Comparison of ENCODE assay signal across 8 cellular contexts in the genomic region with DNA sequence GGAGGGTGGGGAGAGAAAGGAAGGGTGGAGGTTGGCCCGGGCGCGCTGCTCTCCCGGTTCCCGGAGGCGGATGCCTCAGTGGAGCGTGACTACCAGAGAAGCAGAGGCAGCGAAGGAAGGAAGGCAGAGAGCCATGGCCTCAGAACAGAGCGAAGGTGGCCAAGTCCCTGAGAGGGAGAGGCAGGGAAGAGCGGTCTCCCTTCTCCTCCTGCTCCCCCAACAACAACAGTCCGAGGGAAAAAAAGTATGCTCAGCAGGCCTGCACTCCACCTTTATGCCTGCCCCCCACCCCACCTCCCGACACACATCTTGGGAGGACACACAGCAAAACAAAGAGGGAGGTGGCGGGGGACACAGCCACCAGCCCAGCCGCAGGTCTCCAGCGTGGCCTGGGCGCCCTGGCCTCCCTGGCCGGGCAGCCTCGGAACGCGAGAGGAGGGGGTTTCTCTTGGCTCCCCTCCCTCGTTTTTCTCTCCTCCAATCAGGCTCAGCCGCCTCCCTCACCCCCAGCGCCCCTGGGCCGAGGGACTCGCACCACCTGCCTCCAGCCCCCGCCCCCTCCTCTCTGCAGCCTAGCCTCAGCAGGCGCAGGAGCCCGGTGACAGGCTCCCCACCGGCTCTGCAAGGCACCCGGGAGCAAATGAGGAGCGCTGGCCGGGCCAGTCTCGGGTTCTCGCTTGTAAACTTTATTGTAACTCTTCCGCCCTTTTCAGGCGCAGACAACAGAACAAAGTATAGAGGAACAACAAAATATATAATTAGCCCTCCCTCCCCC. TPM values are rescaled to one million over a fixed set of nuclear protein-coding genes. Genes with fewer than 3 reads are reported as not detected.
DNase-seq lines count a peak whose midpoint lies in the region; ATAC-seq and TF ChIP-seq lines count a peak whose summit lies in the region.

No MANE protein-coding gene starts in this region.

- peak; percentile 29 to 45 for ATAC-seq in activated T-cell treated with anti-CD3 and anti-CD28 coated beads, Interleukin-2, amount 50 U/mL, for 72 hours (replicated peaks in 1 of 2)
- ATAC-seq in HG03097 (IDR thresholded peaks at IDR 0.05; ENCODE audit: low FRiP score, unreplicated experiment) (no peak), HG03571 (IDR thresholded peaks at IDR 0.05; ENCODE audit: unreplicated experiment) (no peak)

- no peaks in the 10 kb centered on the region for H3K9me2 ChIP-seq in OCI-LY7 (ENCODE audit: insufficient read depth, low read length)

- H3K36me3 ChIP-seq in OCI-LY7 (ENCODE audit: insufficient read depth, low read length) (no peaks in the 10 kb centered on the region), tibial nerve (no peaks in the 10 kb centered on the region)

- DNase-seq in activated T-cell treated with anti-CD3 and anti-CD28 coated beads, Interleukin-2, amount 50 U/mL, for 72 hours: peak in 1 of 2 donors; percentile 35
- DNase-seq in activated T-cell treated with anti-CD3 and anti-CD28 coated beads, Interleukin-2, amount 50 U/mL, for 1 hour: no peak
- peak; percentile 25 for DNase-seq in OCI-LY7 (ENCODE audit: low spot score)
- peak; percentile 62 for DNase-seq in glomerular visceral epithelial cell (ENCODE audit: extremely low spot score)
- no peak for DNase-seq in tibial nerve (ENCODE audit: low spot score in 2 of 2)
- no peak for DNase-seq in medulla oblongata (ENCODE audit: extremely low spot score)

- TF ChIP-seq CTCF in OCI-LY7 (conservative IDR thresholded peaks at IDR 0.05; ENCODE audit: low read length): no peak
- TF ChIP-seq CTCF in tibial nerve (IDR thresholded peaks at IDR 0.05): no peak

- H3K9me3 ChIP-seq in OCI-LY7 (ENCODE audit: low read length) (no peaks in the 10 kb centered on the region), tibial nerve (no peaks in the 10 kb centered on the region)

- H2AFZ ChIP-seq in OCI-LY7 (ENCODE audit: low read length): peak overlapping the region; percentile 96

- H3K4me3 Mint-ChIP-seq in activated T-cell treated with anti-CD3 and anti-CD28 coated beads, Interleukin-2, amount 50 U/mL, for 72 hours: peak overlapping the region; percentile 98 to 99

- H3K4me1 ChIP-seq in OCI-LY7 (ENCODE audit: insufficient read depth, low read length, poor library complexity, severe bottlenecking) (peaks cover 31% of the 10 kb centered on the region), tibial nerve (peaks cover 0 to 62% (median 18%) of the 10 kb centered on the region in 4 donors)

- peaks cover 44% of the 10 kb centered on the region for H3K4me1 Mint-ChIP-seq in activated T-cell treated with anti-CD3 and anti-CD28 coated beads, Interleukin-2, amount 50 U/mL, for 72 hours (ENCODE audit: low read depth)

- intact Hi-C loops in OCI-LY7 (cut with micrococcal nuclease; ENCODE audit: unreplicated experiment): no loop called here

- H3K27ac Mint-ChIP-seq in activated T-cell treated with anti-CD3 and anti-CD28 coated beads, Interleukin-2, amount 50 U/mL, for 72 hours: no peak overlapping the region

- H3K27ac ChIP-seq in OCI-LY7 (ENCODE audit: low read depth, low read length, poor library complexity, severe bottlenecking) (peak overlapping the region; percentile 32), tibial nerve (peak overlapping the region in 3 of 4 donors; percentile 73 to 86 (median 79))

- no peaks in the 10 kb centered on the region for H3K79me2 ChIP-seq in OCI-LY7 (ENCODE audit: insufficient read depth, low read depth, low read length)

- no peak for TF ChIP-seq POLR2A in tibial nerve (IDR thresholded peaks at IDR 0.05)

- no TSS peak for BruUV-seq in OCI-LY7 (replicated peaks; lab: Mats Ljungman, UMichigan)

- peaks cover 5 to 98% of the 10 kb centered on the region in 2 donors for H3K27me3 ChIP-seq in tibial nerve

- TF ChIP-seq EP300 in tibial nerve (IDR thresholded peaks at IDR 0.05): no peak

- 5 to 13% methylated on average over 34 to 35 of the region's 36 CpGs for WGBS in tibial nerve, 2 donors

- peak overlapping the region; percentile 72 for H3K4me3 ChIP-seq in OCI-LY7 (ENCODE audit: low read depth, low read length, poor library complexity, severe bottlenecking)
- peak overlapping the region; percentile 36 to 71 (median 55) for H3K4me3 ChIP-seq in tibial nerve

- no peaks in the 10 kb centered on the region for H4K20me1 ChIP-seq in OCI-LY7 (ENCODE audit: insufficient read depth, low read length)

- H3K27me3 Mint-ChIP-seq in activated T-cell treated with anti-CD3 and anti-CD28 coated beads, Interleukin-2, amount 50 U/mL, for 72 hours (ENCODE audit: low read depth): peaks cover 90% of the 10 kb centered on the region

- CTCF ChIA-PET in OCI-LY7 (lab: Charles Lee; ENCODE audit: unreplicated experiment): no interaction called here

- POLR2A ChIA-PET in OCI-LY7 (lab: Charles Lee): interaction anchor here (0.7 kb wide), 1 partner anchor 173 kb away, joined by 8 read pairs; no protein-coding TSS in a partner anchor

- no peaks in the 10 kb centered on the region for H3K9me3 Mint-ChIP-seq in activated T-cell treated with anti-CD3 and anti-CD28 coated beads, Interleukin-2, amount 50 U/mL, for 72 hours

- H3K4me2 ChIP-seq in OCI-LY7 (ENCODE audit: low read length): peak overlapping the region; percentile 73

- H3K36me3 Mint-ChIP-seq in activated T-cell treated with anti-CD3 and anti-CD28 coated beads, Interleukin-2, amount 50 U/mL, for 72 hours (ENCODE audit: insufficient read depth in 2 of 2): peaks cover 0 to 2% of the 10 kb centered on the region in 2 donors

RNA-seq across cellular contexts. Expression of a gene that starts 1.1 kb away (rescaled TPM):
- 1 to 10 TPM; 1.3 to 1.6 TPM for total RNA-seq in activated T-cell treated with anti-CD3 and anti-CD28 coated beads, Interleukin-2, amount 50 U/mL, for 72 hours
- total RNA-seq in OCI-LY7 (2014; rRNA removed; shearing (Covaris generic)): 6.3 and 9.2 TPM in 2 replicates
- total RNA-seq in OCI-LY7 (2022) (16.3 and 17.0 TPM in 2 replicates), tibial nerve (1 to 10 TPM; 1.8 to 4.0 (median 2.3) TPM)

RNA-seq across cellular contexts. Expression of a gene that starts 3.2 kb away (rescaled TPM):
- total RNA-seq in activated T-cell treated with anti-CD3 and anti-CD28 coated beads, Interleukin-2, amount 50 U/mL, for 72 hours: not detected
- not detected in 2 replicates for total RNA-seq in OCI-LY7 (2014; rRNA removed; shearing (Covaris generic))
- not detected in 2 replicates for total RNA-seq in OCI-LY7 (2022)
- under 1 TPM in 2 of 4 donors, not detected in 2; 0.66 to 0.90 TPM for total RNA-seq in tibial nerve

RNA-seq across cellular contexts. Expression of a gene that starts 7.1 kb away (rescaled TPM):
- total RNA-seq in activated T-cell treated with anti-CD3 and anti-CD28 coated beads, Interleukin-2, amount 50 U/mL, for 72 hours: under 1 TPM; 0.24 to 0.51 TPM
- total RNA-seq in OCI-LY7 (2014; rRNA removed; shearing (Covaris generic)): 0.41 TPM in 1 of 2 replicates, not detected in the other
- total RNA-seq in OCI-LY7 (2022): not detected in 2 replicates
- 1 to 10 TPM in 3 of 4 donors, under 1 TPM in 1; 0.66 to 5.1 (median 2.9) TPM for total RNA-seq in tibial nerve

RNA-seq across cellular contexts. Expression of a gene that starts 14.3 kb away (rescaled TPM):
- total RNA-seq in activated T-cell treated with anti-CD3 and anti-CD28 coated beads, Interleukin-2, amount 50 U/mL, for 72 hours: 10 to 100 TPM; 15.0 to 23.0 TPM
- not detected in 2 replicates for total RNA-seq in OCI-LY7 (2014; rRNA removed; shearing (Covaris generic))
- total RNA-seq in OCI-LY7 (2022) (not detected in 2 replicates), tibial nerve (under 1 TPM in 2 of 4 donors, not detected in 2; 0.21 to 0.30 TPM)

RNA-seq across cellular contexts. Expression of a gene that starts 18.3 kb away (rescaled TPM):
- total RNA-seq in activated T-cell treated with anti-CD3 and anti-CD28 coated beads, Interleukin-2, amount 50 U/mL, for 72 hours: not detected
- total RNA-seq in OCI-LY7 (2014; rRNA removed; shearing (Covaris generic)): not detected in 2 replicates
- total RNA-seq in OCI-LY7 (2022) (not detected in 2 replicates), tibial nerve (1 to 10 TPM in 2 of 4 donors, not detected in 2; 1.6 to 1.8 TPM)

Comparison
In these comparisons a context has a peak if more than half of its experiments do, and no peak if none do; other contexts are left out.
1. ATAC-seq: peak in activated T-cell treated with anti-CD3 and anti-CD28 coated beads, Interleukin-2, amount 50 U/mL, for 72 hours (2 of 2); none in HG03097 (single experiment) and HG03571 (single experiment).
2. DNase-seq: peak in OCI-LY7 (single experiment) and glomerular visceral epithelial cell (single experiment); none in activated T-cell treated with anti-CD3 and anti-CD28 coated beads, Interleukin-2, amount 50 U/mL, for 1 hour (single experiment), tibial nerve (0 of 2) and medulla oblongata (single experiment).